ENCODE assay signal across 22 cellular contexts in genomic region chr5:112064956-112065355, GRCh38.
DNase-seq lines count a peak whose midpoint lies in the region; ATAC-seq and TF ChIP-seq lines count a peak whose summit lies in the region.
"Had no signal": no experiment of that assay in that cellular context is flagged by ENCODE, and none has a peak within 500 bp of the region (broad histone marks: within the 10 kb centered on the region; RNA-seq: fewer than 3 reads in every experiment).

No MANE protein-coding gene starts in this region.

- no peaks in the 10 kb centered on the region for H3K79me2 ChIP-seq in OCI-LY3 (ENCODE audit: low read length)

- H3K27me3 ChIP-seq in OCI-LY3 (ENCODE audit: low read depth, low read length) (no peaks in the 10 kb centered on the region), left lung (no peaks in the 10 kb centered on the region)
- H3K27me3 ChIP-seq: heart left ventricle, right lobe of liver, SJSA1, vagina had no signal

- H4K20me1 ChIP-seq in OCI-LY3 (ENCODE audit: insufficient read depth, low read length) = no peaks in the 10 kb centered on the region

- intact Hi-C loops in left lung (cut with DNase I) = no loop called here

- H3K4me3 ChIP-seq in OCI-LY3 (ENCODE audit: low read length) = no peak overlapping the region
- no peak overlapping the region for H3K4me3 ChIP-seq in left lung
- H3K4me3 ChIP-seq: heart left ventricle, right lobe of liver, SJSA1, thoracic aorta, vagina had no signal

- ATAC-seq in GM18517 (IDR thresholded peaks at IDR 0.05; ENCODE audit: unreplicated experiment) = peak; percentile 70
- peak; percentile 92 for ATAC-seq in HG02870 (IDR thresholded peaks at IDR 0.05; ENCODE audit: unreplicated experiment)
- no peak for ATAC-seq in left lung
- ATAC-seq: heart left ventricle; right lobe of liver; stimulated activated naive CD8-positive, alpha-beta T cell treated with anti-CD3 and anti-CD28 coated beads, Interleukin-15, Interleukin-2, amounts not matched to agents 100 U/mL and 50 U/mL, for 24 hours had no signal

- no peak overlapping the region for H2AFZ ChIP-seq in OCI-LY3 (ENCODE audit: low read depth, low read length)

- no peak overlapping the region for H3K27ac ChIP-seq in OCI-LY3 (ENCODE audit: low read length)
- H3K27ac ChIP-seq in left lung = no peak overlapping the region
- H3K27ac ChIP-seq: epithelial cell of prostate, heart left ventricle, KMS-11, right lobe of liver, SJSA1, thoracic aorta, vagina had no signal

- 0 out of 2 replicates have a peak overlapping the region, but pooled peaks have one; percentile 1 for H3K4me2 ChIP-seq in OCI-LY3 (ENCODE audit: low read length)
- H3K4me2 ChIP-seq: KMS-11 had no signal

- H3K9me3 ChIP-seq in OCI-LY3 (ENCODE audit: insufficient read depth, low read length) = no peaks in the 10 kb centered on the region
- H3K9me3 ChIP-seq in left lung = no peaks in the 10 kb centered on the region
- H3K9me3 ChIP-seq: heart left ventricle, right lobe of liver, SJSA1, thoracic aorta, vagina had no signal

- H3K36me3 ChIP-seq in OCI-LY3 (replicated peaks; ENCODE audit: low read depth, low read length) (no peaks in the 10 kb centered on the region), left lung (no peaks in the 10 kb centered on the region)
- H3K36me3 ChIP-seq: heart left ventricle, right lobe of liver, SJSA1, thoracic aorta, vagina had no signal

- H3K4me1 ChIP-seq in OCI-LY3 (ENCODE audit: low read length) = peaks cover 16% of the 10 kb centered on the region
- no peaks in the 10 kb centered on the region for H3K4me1 ChIP-seq in left lung
- H3K4me1 ChIP-seq: heart left ventricle, right lobe of liver, vagina had no signal

- DNase-seq in GM20000 (ENCODE audit: low spot score) = peak; percentile 24
- DNase-seq in Kasumi-1 (lab: John Stamatoyannopoulos, UW) = no peak
- no peak for DNase-seq in left lung
- no peak for DNase-seq in COLO668 (lab: John Stamatoyannopoulos, UW; ENCODE audit: unreplicated experiment)
- no peak for DNase-seq in inferior parietal cortex (ENCODE audit: extremely low spot score)
- DNase-seq: activated T-cell treated with anti-CD3 and anti-CD28 coated beads, Interleukin-2, amount 50 U/mL, for 1 hour; C1 segment of cervical spinal cord; DND-41; heart left ventricle; NCI-H510A treated with DMSO at 0.1 percent for 48 hours; NK-92 treated with Interleukin-12 subunit alpha and Interleukin-12 subunit beta, amount 100 ng/mL, for 24 hours; right lobe of liver; stimulated activated naive CD8-positive, alpha-beta T cell treated with anti-CD3 and anti-CD28 coated beads, Interleukin-15, Interleukin-2, amounts not matched to agents 100 U/mL and 50 U/mL, for 24 hours; T-helper 1 cell had no signal

- no peak overlapping the region for H3K9ac ChIP-seq in OCI-LY3 (ENCODE audit: low read length)
- H3K9ac ChIP-seq: KMS-11 had no signal

- TF ChIP-seq CTCF in GM20000 (IDR thresholded peaks at IDR 0.05; ENCODE audit: extremely low read depth, missing control alignments) = no peak
- TF ChIP-seq CTCF in OCI-LY3 (IDR thresholded peaks at IDR 0.05; ENCODE audit: low read depth, low read length) = no peak
- no peak for TF ChIP-seq CTCF in left lung (IDR thresholded peaks at IDR 0.05)
